19 cellular contexts compared by ENCODE assay signal in the genomic region with DNA sequence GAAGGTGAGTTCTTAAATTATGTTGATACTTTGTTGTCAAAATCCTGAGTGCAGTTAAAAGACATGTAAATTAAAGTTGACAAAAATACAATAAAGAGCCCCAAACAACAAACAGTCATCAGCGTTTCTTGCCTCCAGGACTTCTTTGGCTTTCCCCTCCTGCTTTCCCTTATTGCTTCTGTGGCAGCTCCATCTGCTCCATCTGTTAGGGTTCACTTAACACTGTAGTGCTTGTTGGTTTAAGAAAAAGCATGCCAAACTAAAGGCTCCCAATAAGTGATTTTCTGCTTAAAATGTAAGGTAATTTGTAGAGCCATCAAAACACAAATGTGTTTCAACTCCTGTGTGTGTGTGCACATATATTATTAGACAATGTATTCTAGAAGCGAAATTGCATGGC.
DNase-seq lines count a peak whose midpoint lies in the region; ATAC-seq and TF ChIP-seq lines count a peak whose summit lies in the region.
"Had no signal": no experiment of that assay in that cellular context is flagged by ENCODE, and none has a peak within 500 bp of the region (broad histone marks: within the 10 kb centered on the region; RNA-seq: fewer than 3 reads in every experiment).

No MANE protein-coding gene starts in this region.

- H4K20me1 ChIP-seq in neural progenitor cell (ENCODE audit: low read depth) = no peaks in the 10 kb centered on the region

- no peaks in the 10 kb centered on the region for H3K9me3 ChIP-seq in neural progenitor cell (ENCODE audit: low read depth)
- no peaks in the 10 kb centered on the region for H3K9me3 ChIP-seq in psoas muscle
- H3K9me3 ChIP-seq: stomach, upper lobe of right lung had no signal

- no peak for TF ChIP-seq CTCF in neural progenitor cell (IDR thresholded peaks at IDR 0.05)
- no peak for TF ChIP-seq CTCF in psoas muscle (IDR thresholded peaks at IDR 0.05)

- H3K4me1 ChIP-seq in neural progenitor cell = peaks cover 6% of the 10 kb centered on the region
- no peaks in the 10 kb centered on the region for H3K4me1 ChIP-seq in psoas muscle
- H3K4me1 ChIP-seq: stomach, upper lobe of right lung had no signal

- H3K4me3 Mint-ChIP-seq in neural progenitor cell = no peak overlapping the region
- H3K4me3 Mint-ChIP-seq: CD8-positive, alpha-beta memory T cell; IgD-negative memory B cell had no signal

- H3K9me3 Mint-ChIP-seq in neural progenitor cell = no peaks in the 10 kb centered on the region

- no peaks in the 10 kb centered on the region for H3K27me3 ChIP-seq in neural progenitor cell
- H3K27me3 ChIP-seq in psoas muscle (ENCODE audit: insufficient read depth in 3 of 3, low read length in 2 of 3) = peaks cover 0 to 2% (median 0%) of the 10 kb centered on the region in 3 donors
- H3K27me3 ChIP-seq: stomach, upper lobe of right lung had no signal

- peak; percentile 44 for DNase-seq in DMS53 treated with DMSO at 0.1 percent for 48 hours (lab: John Stamatoyannopoulos, UW; ENCODE audit: unreplicated experiment)
- peak; percentile 85 to 98 for DNase-seq in NCI-H2081 (lab: John Stamatoyannopoulos, UW)
- peak; percentile 71 for DNase-seq in NCI-H82 (lab: John Stamatoyannopoulos, UW)
- DNase-seq in neural progenitor cell (ENCODE audit: low spot score) = peak; percentile 9
- no peak for DNase-seq in psoas muscle
- DNase-seq in NOMO-1 (lab: John Stamatoyannopoulos, UW; ENCODE audit: unreplicated experiment in 2 of 2) = no peak
- DNase-seq in SK-N-DZ (ENCODE audit: low spot score) = no peak
- DNase-seq: activated CD4-positive, alpha-beta T cell treated with anti-CD3 and anti-CD28 coated beads for 48 hours; activated gamma-delta T cell treated with Interleukin-2 at 50 U/mL for 16 hours; CD8-positive, alpha-beta memory T cell; effector CD8-positive, alpha-beta T cell; GDM1; HCEC 1CT; MM.1S; NCI-H526; stomach; upper lobe of right lung had no signal

- WGBS in psoas muscle, 3 donors = 47 to 61% (median 50%) methylated on average over 2 of the region's 2 CpGs

- H3F3A ChIP-seq in neural progenitor cell (ENCODE audit: low read depth) = no peaks in the 10 kb centered on the region

- no peaks in the 10 kb centered on the region for H3K36me3 ChIP-seq in neural progenitor cell
- no peaks in the 10 kb centered on the region for H3K36me3 ChIP-seq in psoas muscle (ENCODE audit: insufficient read depth in 1 of 2, low read depth in 1 of 2)
- H3K36me3 ChIP-seq: stomach, upper lobe of right lung had no signal

- H3K9ac ChIP-seq in neural progenitor cell = no peak overlapping the region

- H3K27me3 Mint-ChIP-seq in neural progenitor cell (ENCODE audit: insufficient read depth, low read depth) = no peaks in the 10 kb centered on the region
- H3K27me3 Mint-ChIP-seq: CD8-positive, alpha-beta memory T cell; IgD-negative memory B cell had no signal

- intact Hi-C loops in psoas muscle (cut with DNase I) = no loop called here

- H3K27ac Mint-ChIP-seq in neural progenitor cell = no peak overlapping the region
- H3K27ac Mint-ChIP-seq: CD8-positive, alpha-beta memory T cell; IgD-negative memory B cell had no signal

- H3K27ac ChIP-seq in neural progenitor cell (no peak overlapping the region), psoas muscle (no peak overlapping the region)
- H3K27ac ChIP-seq: stomach, upper lobe of right lung had no signal

- no peak overlapping the region for H3K4me2 ChIP-seq in neural progenitor cell

- no peaks in the 10 kb centered on the region for H3K36me3 Mint-ChIP-seq in neural progenitor cell
- H3K36me3 Mint-ChIP-seq: CD8-positive, alpha-beta memory T cell; IgD-negative memory B cell had no signal

- H3K4me1 Mint-ChIP-seq in neural progenitor cell = no peaks in the 10 kb centered on the region
- H3K4me1 Mint-ChIP-seq: CD8-positive, alpha-beta memory T cell; IgD-negative memory B cell had no signal

- peak overlapping the region; percentile 57 for H2AFZ ChIP-seq in neural progenitor cell (replicated peaks)

- ATAC-seq in GM18907 (IDR thresholded peaks at IDR 0.05; ENCODE audit: unreplicated experiment) = no peak
- no peak for ATAC-seq in psoas muscle
- ATAC-seq: upper lobe of right lung had no signal

- H3K79me2 ChIP-seq in neural progenitor cell (ENCODE audit: low read depth) = no peaks in the 10 kb centered on the region

- H3K4me3 ChIP-seq in neural progenitor cell = no peak overlapping the region
- H3K4me3 ChIP-seq in psoas muscle = no peak overlapping the region
- H3K4me3 ChIP-seq: stomach, upper lobe of right lung had no signal

Comparison
In these comparisons a context has a peak if more than half of its experiments do, and no peak if none do; other contexts are left out.
1. DNase-seq: peak in DMS53 treated with DMSO at 0.1 percent for 48 hours (single experiment), NCI-H2081 (2 of 2), NCI-H82 (single experiment) and neural progenitor cell (single experiment); none in psoas muscle (0 of 2), NOMO-1 (0 of 2) and SK-N-DZ (single experiment).